In the genomic region with DNA sequence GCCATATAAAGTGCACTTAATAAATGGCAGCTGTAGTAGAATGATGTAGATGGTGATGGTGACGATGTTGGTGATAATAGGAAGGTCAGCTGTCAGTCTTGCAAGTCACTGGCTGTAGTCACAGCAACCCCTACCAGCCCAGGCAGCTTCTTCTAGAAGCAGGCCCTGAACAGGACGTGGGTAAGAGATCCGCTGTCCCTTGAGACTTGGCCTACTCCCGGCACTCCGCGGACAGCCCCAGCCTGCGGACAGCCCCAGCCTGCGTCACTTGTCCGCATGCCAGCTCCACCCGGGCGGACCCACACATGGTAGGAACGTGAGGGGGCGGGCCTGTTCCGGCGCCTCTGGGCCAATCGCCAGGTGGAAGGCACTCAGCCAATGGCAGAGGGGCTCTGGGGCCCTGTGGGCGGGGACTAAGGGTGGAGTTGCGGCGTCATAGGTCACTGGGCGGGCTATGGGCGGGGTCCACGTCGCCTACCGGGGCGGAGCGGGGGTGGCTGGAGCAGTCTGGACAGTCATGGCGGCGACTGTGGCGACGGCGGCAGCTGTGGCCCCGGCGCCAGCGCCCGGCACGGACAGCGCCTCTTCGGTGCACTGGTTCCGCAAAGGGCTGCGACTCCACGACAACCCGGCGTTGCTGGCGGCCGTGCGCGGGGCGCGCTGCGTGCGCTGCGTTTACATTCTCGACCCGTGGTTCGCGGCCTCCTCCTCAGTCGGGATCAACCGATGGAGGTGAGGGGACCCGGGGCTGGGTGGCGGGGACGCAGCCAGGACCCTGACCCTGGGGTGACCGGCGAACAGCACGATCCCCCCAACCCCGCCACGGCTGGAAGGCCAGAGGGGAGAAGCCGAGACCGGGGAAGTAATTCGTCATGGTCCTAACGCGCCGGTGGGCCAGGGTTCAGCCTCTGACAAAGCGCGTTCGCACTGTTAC, we compare ENCODE assay signal across 1 cellular context.
TF ChIP-seq lines count a peak whose summit lies in the region.

A gene (plus strand): TSS at position 502 of the 934 bp plus-strand sequence. CDS start 16 bp downstream, at position 518.

TF ChIP-seq in K562, 482 proteins besides CTCF, POLR2A, EP300 and RAD21 (continued from another document and continues in another):
- TF ChIP-seq, protein P1, sequence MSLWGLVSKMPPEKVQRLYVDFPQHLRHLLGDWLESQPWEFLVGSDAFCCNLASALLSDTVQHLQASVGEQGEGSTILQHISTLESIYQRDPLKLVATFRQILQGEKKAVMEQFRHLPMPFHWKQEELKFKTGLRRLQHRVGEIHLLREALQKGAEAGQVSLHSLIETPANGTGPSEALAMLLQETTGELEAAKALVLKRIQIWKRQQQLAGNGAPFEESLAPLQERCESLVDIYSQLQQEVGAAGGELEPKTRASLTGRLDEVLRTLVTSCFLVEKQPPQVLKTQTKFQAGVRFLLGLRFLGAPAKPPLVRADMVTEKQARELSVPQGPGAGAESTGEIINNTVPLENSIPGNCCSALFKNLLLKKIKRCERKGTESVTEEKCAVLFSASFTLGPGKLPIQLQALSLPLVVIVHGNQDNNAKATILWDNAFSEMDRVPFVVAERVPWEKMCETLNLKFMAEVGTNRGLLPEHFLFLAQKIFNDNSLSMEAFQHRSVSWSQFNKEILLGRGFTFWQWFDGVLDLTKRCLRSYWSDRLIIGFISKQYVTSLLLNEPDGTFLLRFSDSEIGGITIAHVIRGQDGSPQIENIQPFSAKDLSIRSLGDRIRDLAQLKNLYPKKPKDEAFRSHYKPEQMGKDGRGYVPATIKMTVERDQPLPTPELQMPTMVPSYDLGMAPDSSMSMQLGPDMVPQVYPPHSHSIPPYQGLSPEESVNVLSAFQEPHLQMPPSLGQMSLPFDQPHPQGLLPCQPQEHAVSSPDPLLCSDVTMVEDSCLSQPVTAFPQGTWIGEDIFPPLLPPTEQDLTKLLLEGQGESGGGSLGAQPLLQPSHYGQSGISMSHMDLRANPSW (CRISPR knock-in tag; IDR thresholded peaks at IDR 0.05) = no peak
- no peak for TF ChIP-seq ZC3H8 (IDR thresholded peaks at IDR 0.05)
- TF ChIP-seq, protein P2, sequence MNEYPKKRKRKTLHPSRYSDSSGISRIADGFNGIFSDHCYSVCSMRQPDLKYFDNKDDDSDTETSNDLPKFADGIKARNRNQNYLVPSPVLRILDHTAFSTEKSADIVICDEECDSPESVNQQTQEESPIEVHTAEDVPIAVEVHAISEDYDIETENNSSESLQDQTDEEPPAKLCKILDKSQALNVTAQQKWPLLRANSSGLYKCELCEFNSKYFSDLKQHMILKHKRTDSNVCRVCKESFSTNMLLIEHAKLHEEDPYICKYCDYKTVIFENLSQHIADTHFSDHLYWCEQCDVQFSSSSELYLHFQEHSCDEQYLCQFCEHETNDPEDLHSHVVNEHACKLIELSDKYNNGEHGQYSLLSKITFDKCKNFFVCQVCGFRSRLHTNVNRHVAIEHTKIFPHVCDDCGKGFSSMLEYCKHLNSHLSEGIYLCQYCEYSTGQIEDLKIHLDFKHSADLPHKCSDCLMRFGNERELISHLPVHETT (CRISPR knock-in tag; conservative IDR thresholded peaks at IDR 0.05 in 1 of 2, IDR thresholded peaks at IDR 0.05 in 1 of 2) = peak in 1 of 2 experiments; percentile 76; a peak in 2 of 4 replicates
- peak; percentile 41; the same call in 1 of the 2 replicates for TF ChIP-seq JUND (IDR thresholded peaks at IDR 0.05; ENCODE audit: borderline replicate concordance, low read depth, low read length)
- no peak; the same call in 2 of the 3 replicates for TF ChIP-seq JUND (tag; IDR thresholded peaks at IDR 0.05; ENCODE audit: borderline replicate concordance, low read depth, low read length)
- no peak for TF ChIP-seq BACH1 (tag; IDR thresholded peaks at IDR 0.05)
- TF ChIP-seq L3MBTL2 (IDR thresholded peaks at IDR 0.05) = peak; percentile 86
- no peak for TF ChIP-seq RBM15 (IDR thresholded peaks at IDR 0.05; ENCODE audit: insufficient read depth, low read length)
- TF ChIP-seq HMG20A (CRISPR knock-in tag; conservative IDR thresholded peaks at IDR 0.05) = no peak
- no peak for TF ChIP-seq ARHGAP35 (IDR thresholded peaks at IDR 0.05; ENCODE audit: partially characterized antibody)
- TF ChIP-seq, protein P3, sequence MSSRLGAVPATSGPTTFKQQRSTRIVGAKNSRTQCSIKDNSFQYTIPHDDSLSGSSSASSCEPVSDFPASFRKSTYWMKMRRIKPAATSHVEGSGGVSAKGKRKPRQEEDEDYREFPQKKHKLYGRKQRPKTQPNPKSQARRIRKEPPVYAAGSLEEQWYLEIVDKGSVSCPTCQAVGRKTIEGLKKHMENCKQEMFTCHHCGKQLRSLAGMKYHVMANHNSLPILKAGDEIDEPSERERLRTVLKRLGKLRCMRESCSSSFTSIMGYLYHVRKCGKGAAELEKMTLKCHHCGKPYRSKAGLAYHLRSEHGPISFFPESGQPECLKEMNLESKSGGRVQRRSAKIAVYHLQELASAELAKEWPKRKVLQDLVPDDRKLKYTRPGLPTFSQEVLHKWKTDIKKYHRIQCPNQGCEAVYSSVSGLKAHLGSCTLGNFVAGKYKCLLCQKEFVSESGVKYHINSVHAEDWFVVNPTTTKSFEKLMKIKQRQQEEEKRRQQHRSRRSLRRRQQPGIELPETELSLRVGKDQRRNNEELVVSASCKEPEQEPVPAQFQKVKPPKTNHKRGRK (tag; IDR thresholded peaks at IDR 0.05) = no peak
- no peak for TF ChIP-seq MAFK (IDR thresholded peaks at IDR 0.05; ENCODE audit: low read length)
- no peak for TF ChIP-seq HLTF (IDR thresholded peaks at IDR 0.05)
- no peak for TF ChIP-seq KAT7 (CRISPR knock-in tag; IDR thresholded peaks at IDR 0.05; ENCODE audit: borderline replicate concordance)
- no peak for TF ChIP-seq ZNF263 (CRISPR knock-in tag; IDR thresholded peaks at IDR 0.05; ENCODE audit: borderline replicate concordance)
- peak; percentile 79 for TF ChIP-seq SAP30 (IDR thresholded peaks at IDR 0.05; ENCODE audit: borderline replicate concordance, insufficient read depth, low read depth, low read length, poor library complexity, severe bottlenecking)
- no peak for TF ChIP-seq NFATC3 (IDR thresholded peaks at IDR 0.05)
- TF ChIP-seq, protein P4, sequence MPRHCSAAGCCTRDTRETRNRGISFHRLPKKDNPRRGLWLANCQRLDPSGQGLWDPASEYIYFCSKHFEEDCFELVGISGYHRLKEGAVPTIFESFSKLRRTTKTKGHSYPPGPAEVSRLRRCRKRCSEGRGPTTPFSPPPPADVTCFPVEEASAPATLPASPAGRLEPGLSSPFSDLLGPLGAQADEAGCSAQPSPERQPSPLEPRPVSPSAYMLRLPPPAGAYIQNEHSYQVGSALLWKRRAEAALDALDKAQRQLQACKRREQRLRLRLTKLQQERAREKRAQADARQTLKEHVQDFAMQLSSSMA (CRISPR knock-in tag; IDR thresholded peaks at IDR 0.05) = peak; percentile 50; the same call in 1 of the 2 replicates
- no peak for TF ChIP-seq CSDE1 (IDR thresholded peaks at IDR 0.05)
- TF ChIP-seq TEAD4 (IDR thresholded peaks at IDR 0.05; ENCODE audit: low read length) = peak; percentile 29; the same call in 1 of the 2 replicates
- TF ChIP-seq TEAD4 (CRISPR knock-in tag; IDR thresholded peaks at IDR 0.05; ENCODE audit: borderline replicate concordance) = peak; percentile 96; the same call in 1 of the 2 replicates
- TF ChIP-seq, protein P5, sequence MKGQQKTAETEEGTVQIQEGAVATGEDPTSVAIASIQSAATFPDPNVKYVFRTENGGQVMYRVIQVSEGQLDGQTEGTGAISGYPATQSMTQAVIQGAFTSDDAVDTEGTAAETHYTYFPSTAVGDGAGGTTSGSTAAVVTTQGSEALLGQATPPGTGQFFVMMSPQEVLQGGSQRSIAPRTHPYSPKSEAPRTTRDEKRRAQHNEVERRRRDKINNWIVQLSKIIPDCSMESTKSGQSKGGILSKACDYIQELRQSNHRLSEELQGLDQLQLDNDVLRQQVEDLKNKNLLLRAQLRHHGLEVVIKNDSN (CRISPR knock-in tag; IDR thresholded peaks at IDR 0.05) = peak; percentile 83
- no peak for TF ChIP-seq COPS2 (conservative IDR thresholded peaks at IDR 0.05)
- TF ChIP-seq, protein P6, sequence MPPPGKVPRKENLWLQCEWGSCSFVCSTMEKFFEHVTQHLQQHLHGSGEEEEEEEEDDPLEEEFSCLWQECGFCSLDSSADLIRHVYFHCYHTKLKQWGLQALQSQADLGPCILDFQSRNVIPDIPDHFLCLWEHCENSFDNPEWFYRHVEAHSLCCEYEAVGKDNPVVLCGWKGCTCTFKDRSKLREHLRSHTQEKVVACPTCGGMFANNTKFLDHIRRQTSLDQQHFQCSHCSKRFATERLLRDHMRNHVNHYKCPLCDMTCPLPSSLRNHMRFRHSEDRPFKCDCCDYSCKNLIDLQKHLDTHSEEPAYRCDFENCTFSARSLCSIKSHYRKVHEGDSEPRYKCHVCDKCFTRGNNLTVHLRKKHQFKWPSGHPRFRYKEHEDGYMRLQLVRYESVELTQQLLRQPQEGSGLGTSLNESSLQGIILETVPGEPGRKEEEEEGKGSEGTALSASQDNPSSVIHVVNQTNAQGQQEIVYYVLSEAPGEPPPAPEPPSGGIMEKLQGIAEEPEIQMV (tag; conservative IDR thresholded peaks at IDR 0.05; ENCODE audit: low read depth) = no peak
- no peak for TF ChIP-seq STAG1 (CRISPR knock-in tag; IDR thresholded peaks at IDR 0.05; ENCODE audit: borderline replicate concordance)
- TF ChIP-seq, protein P7, sequence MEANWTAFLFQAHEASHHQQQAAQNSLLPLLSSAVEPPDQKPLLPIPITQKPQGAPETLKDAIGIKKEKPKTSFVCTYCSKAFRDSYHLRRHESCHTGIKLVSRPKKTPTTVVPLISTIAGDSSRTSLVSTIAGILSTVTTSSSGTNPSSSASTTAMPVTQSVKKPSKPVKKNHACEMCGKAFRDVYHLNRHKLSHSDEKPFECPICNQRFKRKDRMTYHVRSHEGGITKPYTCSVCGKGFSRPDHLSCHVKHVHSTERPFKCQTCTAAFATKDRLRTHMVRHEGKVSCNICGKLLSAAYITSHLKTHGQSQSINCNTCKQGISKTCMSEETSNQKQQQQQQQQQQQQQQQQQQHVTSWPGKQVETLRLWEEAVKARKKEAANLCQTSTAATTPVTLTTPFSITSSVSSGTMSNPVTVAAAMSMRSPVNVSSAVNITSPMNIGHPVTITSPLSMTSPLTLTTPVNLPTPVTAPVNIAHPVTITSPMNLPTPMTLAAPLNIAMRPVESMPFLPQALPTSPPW (CRISPR knock-in tag; IDR thresholded peaks at IDR 0.05) = peak; percentile 49; the same call in 1 of the 2 replicates
- 0 out of 2 replicates have a peak, but pooled peaks have one; percentile 15 for TF ChIP-seq GATA2 (CRISPR knock-in tag; IDR thresholded peaks at IDR 0.05)
- TF ChIP-seq, protein P8, sequence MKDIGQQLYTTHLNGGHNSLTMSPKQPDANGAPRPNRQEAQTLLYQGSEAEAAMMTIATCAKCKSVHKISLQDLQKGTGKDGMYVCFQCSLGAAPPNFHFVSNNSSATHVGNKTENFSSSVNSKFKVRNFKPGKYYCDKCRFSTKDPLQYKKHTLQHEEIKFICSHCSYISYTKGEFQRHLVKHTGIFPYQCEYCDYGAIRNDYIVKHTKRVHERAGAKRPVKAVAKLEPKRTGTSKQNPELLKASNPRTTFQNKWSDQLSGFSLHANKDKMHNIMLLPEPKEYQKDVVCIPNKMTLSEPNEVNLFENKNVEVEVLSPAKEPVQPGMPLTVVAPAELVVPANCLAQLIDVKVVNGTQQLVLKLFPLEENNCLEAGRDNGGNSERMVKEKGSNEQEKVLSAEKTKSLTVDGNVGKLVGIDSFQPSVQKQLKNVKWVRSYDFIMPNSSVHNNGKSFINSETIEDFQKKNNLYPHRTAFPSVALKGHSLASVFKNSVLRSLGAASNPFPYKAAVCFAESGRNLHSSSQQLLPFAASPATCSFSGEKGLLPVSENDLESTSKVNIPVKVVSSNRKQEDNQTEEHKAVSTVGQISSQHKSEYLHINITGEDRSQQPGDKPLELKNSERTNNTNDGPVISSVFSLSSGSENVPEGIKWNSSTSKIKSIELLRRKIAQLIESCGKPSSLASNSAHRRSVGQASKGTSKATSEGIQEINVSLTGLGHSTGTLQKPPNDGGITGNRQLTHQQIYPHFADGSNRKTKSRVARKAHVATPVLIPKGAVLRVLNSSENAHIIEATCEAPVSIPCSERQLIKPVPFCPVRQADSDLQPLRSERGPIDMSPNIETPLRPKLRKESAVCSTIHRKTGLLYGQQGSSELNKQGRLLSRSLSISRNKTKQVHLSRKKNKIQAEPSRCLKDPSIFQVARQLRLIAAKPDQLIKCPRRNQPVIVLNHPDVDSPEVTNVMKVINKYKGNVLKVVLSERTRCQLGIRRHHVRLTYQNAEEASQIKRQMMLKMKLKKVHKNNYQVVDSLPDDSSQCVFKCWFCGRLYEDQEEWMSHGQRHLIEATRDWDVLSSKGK (CRISPR knock-in tag; IDR thresholded peaks at IDR 0.05) = no peak
- no peak for TF ChIP-seq HIVEP1 (CRISPR knock-in tag; IDR thresholded peaks at IDR 0.05)
- no peak for TF ChIP-seq ZNF766 (CRISPR knock-in tag; conservative IDR thresholded peaks at IDR 0.05)
- peak; percentile 74 to 77 for TF ChIP-seq NRF1 (conservative IDR thresholded peaks at IDR 0.05 in 1 of 2, IDR thresholded peaks at IDR 0.05 in 1 of 2)
- peak; percentile 80 for TF ChIP-seq POLR2B (IDR thresholded peaks at IDR 0.05; ENCODE audit: low read depth, partially characterized antibody)
- TF ChIP-seq, protein P9, sequence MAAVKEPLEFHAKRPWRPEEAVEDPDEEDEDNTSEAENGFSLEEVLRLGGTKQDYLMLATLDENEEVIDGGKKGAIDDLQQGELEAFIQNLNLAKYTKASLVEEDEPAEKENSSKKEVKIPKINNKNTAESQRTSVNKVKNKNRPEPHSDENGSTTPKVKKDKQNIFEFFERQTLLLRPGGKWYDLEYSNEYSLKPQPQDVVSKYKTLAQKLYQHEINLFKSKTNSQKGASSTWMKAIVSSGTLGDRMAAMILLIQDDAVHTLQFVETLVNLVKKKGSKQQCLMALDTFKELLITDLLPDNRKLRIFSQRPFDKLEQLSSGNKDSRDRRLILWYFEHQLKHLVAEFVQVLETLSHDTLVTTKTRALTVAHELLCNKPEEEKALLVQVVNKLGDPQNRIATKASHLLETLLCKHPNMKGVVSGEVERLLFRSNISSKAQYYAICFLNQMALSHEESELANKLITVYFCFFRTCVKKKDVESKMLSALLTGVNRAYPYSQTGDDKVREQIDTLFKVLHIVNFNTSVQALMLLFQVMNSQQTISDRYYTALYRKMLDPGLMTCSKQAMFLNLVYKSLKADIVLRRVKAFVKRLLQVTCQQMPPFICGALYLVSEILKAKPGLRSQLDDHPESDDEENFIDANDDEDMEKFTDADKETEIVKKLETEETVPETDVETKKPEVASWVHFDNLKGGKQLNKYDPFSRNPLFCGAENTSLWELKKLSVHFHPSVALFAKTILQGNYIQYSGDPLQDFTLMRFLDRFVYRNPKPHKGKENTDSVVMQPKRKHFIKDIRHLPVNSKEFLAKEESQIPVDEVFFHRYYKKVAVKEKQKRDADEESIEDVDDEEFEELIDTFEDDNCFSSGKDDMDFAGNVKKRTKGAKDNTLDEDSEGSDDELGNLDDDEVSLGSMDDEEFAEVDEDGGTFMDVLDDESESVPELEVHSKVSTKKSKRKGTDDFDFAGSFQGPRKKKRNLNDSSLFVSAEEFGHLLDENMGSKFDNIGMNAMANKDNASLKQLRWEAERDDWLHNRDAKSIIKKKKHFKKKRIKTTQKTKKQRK (IDR thresholded peaks at IDR 0.05; ENCODE audit: borderline replicate concordance, low read depth, low read length) = no peak
- peak in 1 of 2 experiments; percentile 94; a peak in 2 of 4 replicates for TF ChIP-seq TEAD1 (CRISPR knock-in tag; IDR thresholded peaks at IDR 0.05)
- TF ChIP-seq, protein P10, sequence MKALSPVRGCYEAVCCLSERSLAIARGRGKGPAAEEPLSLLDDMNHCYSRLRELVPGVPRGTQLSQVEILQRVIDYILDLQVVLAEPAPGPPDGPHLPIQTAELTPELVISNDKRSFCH (CRISPR knock-in tag; IDR thresholded peaks at IDR 0.05) = no peak
- TF ChIP-seq, protein P10 (tag; IDR thresholded peaks at IDR 0.05) = peak; percentile 26; the same call in 1 of the 2 replicates
- no peak for TF ChIP-seq NR2F6 (CRISPR knock-in tag; IDR thresholded peaks at IDR 0.05)
- no peak for TF ChIP-seq ZNF584 (CRISPR knock-in tag; IDR thresholded peaks at IDR 0.05; ENCODE audit: low read depth)
- no peak for TF ChIP-seq DPF2 (IDR thresholded peaks at IDR 0.05)
- peak; percentile 99 for TF ChIP-seq POLR2G (IDR thresholded peaks at IDR 0.05; ENCODE audit: low read depth, low read length)
